In genomic region chr17:40122466-40122943, GRCh38 we compare ENCODE assay signal across 8 cellular contexts. TPM values are rescaled to one million over a fixed set of nuclear protein-coding genes. Genes with fewer than 3 reads are reported as not detected.
DNase-seq lines count a peak whose midpoint lies in the region; ATAC-seq and TF ChIP-seq lines count a peak whose summit lies in the region.

No MANE protein-coding gene starts in this region.

- no peak for TF ChIP-seq CTCF in GM12864 (IDR thresholded peaks at IDR 0.05; ENCODE audit: low read depth, low read length, missing control alignments)
- TF ChIP-seq CTCF in gastroesophageal sphincter (IDR thresholded peaks at IDR 0.05), result peak in 2 of 4 experiments; percentile 26 to 58
- no peak for TF ChIP-seq CTCF in osteoblast (IDR thresholded peaks at IDR 0.05; ENCODE audit: extremely low read depth, low read depth, low read length)

- H3K4me1 ChIP-seq in gastroesophageal sphincter (peaks cover 0 to 51% (median 8%) of the 10 kb centered on the region in 3 donors), osteoblast (ENCODE audit: insufficient read depth, low read length) (peaks cover 23% of the 10 kb centered on the region)

- H3K4me2 ChIP-seq in osteoblast (ENCODE audit: insufficient read depth, low read length), result peak overlapping the region; percentile 99

- peak; percentile 43 for DNase-seq in 8988T
- no peak for DNase-seq in GM12864 (ENCODE audit: low read depth)
- DNase-seq in activated CD4-positive, alpha-beta memory T cell treated with anti-CD3 and anti-CD28 coated beads, Interleukin-2, amount 10 ng/mL, durations not matched to agents 7 days and 5 days, result peak; percentile 42
- DNase-seq in osteoblast (ENCODE audit: insufficient read length, low spot score, missing footprints), result peak; percentile 93
- DNase-seq in GF-D8 (lab: John Stamatoyannopoulos, UW), result no peak

- WGBS in gastroesophageal sphincter (ENCODE audit: low coverage in 1 of 2), 2 donors, result 0% methylated on average over 1 of the region's 52 CpGs; no CpG with 5 or more reads in 1 of the 2 donors

- peaks cover 38% of the 10 kb centered on the region for H3K36me3 Mint-ChIP-seq in activated CD4-positive, alpha-beta memory T cell treated with anti-CD3 and anti-CD28 coated beads, Interleukin-2, amount 10 ng/mL, durations not matched to agents 7 days and 5 days (ENCODE audit: low read depth)

- H3K9me3 ChIP-seq in gastroesophageal sphincter (no peaks in the 10 kb centered on the region), osteoblast (ENCODE audit: low read depth, low read length) (no peaks in the 10 kb centered on the region)

- peaks cover 0 to 22% of the 10 kb centered on the region in 2 donors for H3K36me3 ChIP-seq in gastroesophageal sphincter
- peaks cover 19% of the 10 kb centered on the region for H3K36me3 ChIP-seq in osteoblast (ENCODE audit: insufficient read depth, low read length)

- peaks cover 65% of the 10 kb centered on the region for H3K79me2 ChIP-seq in osteoblast (ENCODE audit: insufficient read depth, low read length)

- H3K4me1 Mint-ChIP-seq in activated CD4-positive, alpha-beta memory T cell treated with anti-CD3 and anti-CD28 coated beads, Interleukin-2, amount 10 ng/mL, durations not matched to agents 7 days and 5 days, result peaks cover 42% of the 10 kb centered on the region

- POLR2A ChIA-PET in activated CD4-positive, alpha-beta memory T cell treated with anti-CD3 and anti-CD28 coated beads, Interleukin-2, amount 10 ng/mL, durations not matched to agents 7 days and 5 days (lab: Charles Lee), result interaction anchor here (0.6 to 5.6 kb wide), 22 partner anchors 10 to 165 kb away, joined by 3 to 132 read pairs (median 6); partner anchors contain the start of genes CASC3, CDC6, MED24 and NR1D1

- no peak overlapping the region for H2AFZ ChIP-seq in osteoblast (ENCODE audit: low read length)

- H3K27me3 Mint-ChIP-seq in activated CD4-positive, alpha-beta memory T cell treated with anti-CD3 and anti-CD28 coated beads, Interleukin-2, amount 10 ng/mL, durations not matched to agents 7 days and 5 days, result no peaks in the 10 kb centered on the region

- H3K27me3 ChIP-seq in gastroesophageal sphincter (no peaks in the 10 kb centered on the region), osteoblast (ENCODE audit: insufficient read depth, low read length) (no peaks in the 10 kb centered on the region)

- H3K9me3 Mint-ChIP-seq in activated CD4-positive, alpha-beta memory T cell treated with anti-CD3 and anti-CD28 coated beads, Interleukin-2, amount 10 ng/mL, durations not matched to agents 7 days and 5 days, result no peaks in the 10 kb centered on the region

- H3K4me3 Mint-ChIP-seq in activated CD4-positive, alpha-beta memory T cell treated with anti-CD3 and anti-CD28 coated beads, Interleukin-2, amount 10 ng/mL, durations not matched to agents 7 days and 5 days, result peak overlapping the region; percentile 78

- H3K27ac Mint-ChIP-seq in activated CD4-positive, alpha-beta memory T cell treated with anti-CD3 and anti-CD28 coated beads, Interleukin-2, amount 10 ng/mL, durations not matched to agents 7 days and 5 days, result no peak overlapping the region

- H4K20me1 ChIP-seq in osteoblast (ENCODE audit: insufficient read depth, low read length), result peaks cover 35% of the 10 kb centered on the region

- peak in 1 of 2 donors; percentile 11 for TF ChIP-seq POLR2A in gastroesophageal sphincter (IDR thresholded peaks at IDR 0.05)

- H3K4me3 ChIP-seq in GM12864 (ENCODE audit: low read depth, low read length), result peak overlapping the region; percentile 89
- peak overlapping the region; percentile 87 to 88 for H3K4me3 ChIP-seq in gastroesophageal sphincter
- H3K4me3 ChIP-seq in osteoblast (ENCODE audit: insufficient read depth, low read length), result peak overlapping the region; percentile 100

- CTCF ChIA-PET in activated CD4-positive, alpha-beta memory T cell treated with anti-CD3 and anti-CD28 coated beads, Interleukin-2, amount 10 ng/mL, durations not matched to agents 7 days and 5 days (lab: Charles Lee), result interaction anchor here (0.7 to 4.1 kb wide), 6 partner anchors 11 to 195 kb away, joined by 3 to 75 read pairs (median 9); partner anchors contain the start of genes NR1D1 and WIPF2

- ATAC-seq in HG03342 (IDR thresholded peaks at IDR 0.05; ENCODE audit: unreplicated experiment) (peak; percentile 33), gastroesophageal sphincter (peak; percentile 49), GM19351 (IDR thresholded peaks at IDR 0.05; ENCODE audit: unreplicated experiment) (no peak)

- H3K27ac ChIP-seq in gastroesophageal sphincter, result peak overlapping the region; percentile 90 to 99 (median 96)
- H3K27ac ChIP-seq in osteoblast (ENCODE audit: low read depth, low read length), result peak overlapping the region; percentile 76

- TF ChIP-seq EP300 in gastroesophageal sphincter (IDR thresholded peaks at IDR 0.05), result no peak

RNA-seq across cellular contexts. Expression of gene MSL1, which starts 0.7 kb away (rescaled TPM):
- 100 to 1,000 TPM; 102 to 103 TPM for total RNA-seq in activated CD4-positive, alpha-beta memory T cell treated with anti-CD3 and anti-CD28 coated beads, Interleukin-2, amount 10 ng/mL, durations not matched to agents 7 days and 5 days
- total RNA-seq in gastroesophageal sphincter (100 to 1,000 TPM in 1 of 4 donors, 10 to 100 TPM in 3; 67.0 to 107 (median 88.1) TPM), osteoblast (53.3 and 60.1 TPM in 2 replicates)

RNA-seq across cellular contexts. Expression of gene CASC3, which starts 17.8 kb away (rescaled TPM):
- 10 to 100 TPM; 84.5 to 89.1 TPM for total RNA-seq in activated CD4-positive, alpha-beta memory T cell treated with anti-CD3 and anti-CD28 coated beads, Interleukin-2, amount 10 ng/mL, durations not matched to agents 7 days and 5 days
- total RNA-seq in gastroesophageal sphincter, result 100 to 1,000 TPM in 1 of 4 donors, 10 to 100 TPM in 3; 63.1 to 114 (median 89.1) TPM
- 40.7 and 45.2 TPM in 2 replicates for total RNA-seq in osteoblast

RNA-seq across cellular contexts. Expression of gene NR1D1, which starts 22.1 kb away (rescaled TPM):
- total RNA-seq in activated CD4-positive, alpha-beta memory T cell treated with anti-CD3 and anti-CD28 coated beads, Interleukin-2, amount 10 ng/mL, durations not matched to agents 7 days and 5 days, result 1 to 10 TPM; 5.2 to 5.9 TPM
- total RNA-seq in gastroesophageal sphincter, result 10 to 100 TPM in 3 of 4 donors, 1 to 10 TPM in 1; 1.5 to 20.4 (median 18.3) TPM
- 5.1 and 7.1 TPM in 2 replicates for total RNA-seq in osteoblast

RNA-seq across cellular contexts. Expression of gene RAPGEFL1, which starts 54.8 kb away (rescaled TPM):
- total RNA-seq in activated CD4-positive, alpha-beta memory T cell treated with anti-CD3 and anti-CD28 coated beads, Interleukin-2, amount 10 ng/mL, durations not matched to agents 7 days and 5 days, result 1 to 10 TPM; 4.7 to 6.0 TPM
- total RNA-seq in gastroesophageal sphincter, result 1 to 10 TPM; 2.4 to 5.2 (median 3.3) TPM
- total RNA-seq in osteoblast, result 1.4 and 2.1 TPM in 2 replicates

RNA-seq across cellular contexts. Expression of gene THRA, which starts 59.7 kb away (rescaled TPM):
- total RNA-seq in activated CD4-positive, alpha-beta memory T cell treated with anti-CD3 and anti-CD28 coated beads, Interleukin-2, amount 10 ng/mL, durations not matched to agents 7 days and 5 days, result 1 to 10 TPM; 8.4 TPM
- total RNA-seq in gastroesophageal sphincter (100 to 1,000 TPM in 2 of 4 donors, 10 to 100 TPM in 2; 84.8 to 133 (median 102) TPM), osteoblast (30.6 and 33.3 TPM in 2 replicates)

Comparison
In these comparisons a context has a peak if more than half of its experiments do, and no peak if none do; other contexts are left out.
1. DNase-seq: peak in 8988T (single experiment), activated CD4-positive, alpha-beta memory T cell treated with anti-CD3 and anti-CD28 coated beads, Interleukin-2, amount 10 ng/mL, durations not matched to agents 7 days and 5 days (single experiment) and osteoblast (single experiment); none in GM12864 (single experiment) and GF-D8 (single experiment).
2. Peak in every context shown above with its lines, with median percentiles within 50 percentile points of each other: H3K4me3 ChIP-seq.